Comparison of ENCODE assay signal across 17 cellular contexts in the genomic region with DNA sequence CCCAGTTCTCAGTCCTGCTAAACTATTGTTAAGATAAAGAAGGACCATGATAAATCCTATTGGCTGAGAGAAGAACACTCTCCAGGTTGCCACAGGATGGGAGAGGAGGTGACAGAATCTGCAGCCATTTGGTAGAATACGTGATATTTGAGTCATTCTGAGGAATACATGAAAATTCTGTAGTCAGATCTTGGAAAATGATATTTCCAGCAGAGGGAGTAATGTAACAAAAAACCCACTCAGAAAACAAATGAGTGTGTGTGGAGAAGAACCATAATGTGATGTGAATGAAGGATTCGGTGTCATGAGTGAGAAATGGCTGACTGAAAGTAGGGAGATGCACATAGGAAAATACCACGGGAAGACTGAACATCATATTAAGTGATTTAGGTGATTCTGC.
DNase-seq lines count a peak whose midpoint lies in the region; ATAC-seq and TF ChIP-seq lines count a peak whose summit lies in the region.
"Had no signal": no experiment of that assay in that cellular context is flagged by ENCODE, and none has a peak within 500 bp of the region (broad histone marks: within the 10 kb centered on the region; RNA-seq: fewer than 3 reads in every experiment).

No MANE protein-coding gene starts in this region.

- intact Hi-C loops in Calu3 (cut with micrococcal nuclease; ENCODE audit: unreplicated experiment) = loop anchor here (1.0 kb wide), 1 partner anchor 104 kb away; no protein-coding TSS in a partner anchor
- intact Hi-C loops in CD4-positive, alpha-beta memory T cell (cut with micrococcal nuclease) = no loop called here

- no peaks in the 10 kb centered on the region for H3K36me3 Mint-ChIP-seq in chondrocyte (ENCODE audit: low read depth)
- H3K36me3 Mint-ChIP-seq in Calu3 (ENCODE audit: insufficient read depth, unreplicated experiment) = no peaks in the 10 kb centered on the region
- H3K36me3 Mint-ChIP-seq in CD4-positive, alpha-beta memory T cell = no peaks in the 10 kb centered on the region
- H3K36me3 Mint-ChIP-seq: activated CD8-positive, alpha-beta memory T cell treated with anti-CD3 and anti-CD28 coated beads, Interleukin-2, amount 10 ng/mL, durations not matched to agents 7 days and 5 days; natural killer cell had no signal

- H3K27me3 Mint-ChIP-seq in chondrocyte (ENCODE audit: low read depth) (peaks cover 14% of the 10 kb centered on the region), Calu3 (ENCODE audit: unreplicated experiment) (peaks cover 86% of the 10 kb centered on the region)
- H3K27me3 Mint-ChIP-seq in CD4-positive, alpha-beta memory T cell = peaks cover 15 to 35% of the 10 kb centered on the region in 2 donors

- TF ChIP-seq CTCF in chondrocyte (IDR thresholded peaks at IDR 0.05) (peak; percentile 77), osteoblast (IDR thresholded peaks at IDR 0.05; ENCODE audit: extremely low read depth, low read depth, low read length) (peak; percentile 42), Calu3 (IDR thresholded peaks at IDR 0.05; ENCODE audit: unreplicated experiment) (no peak)

- H3K4me3 ChIP-seq in osteoblast (ENCODE audit: insufficient read depth, low read length) = no peak overlapping the region
- no peak overlapping the region for H3K4me3 ChIP-seq in CD4-positive, alpha-beta memory T cell (ENCODE audit: low read length in 2 of 2)

- no peak overlapping the region for H3K4me2 ChIP-seq in osteoblast (ENCODE audit: insufficient read depth, low read length)

- H3K36me3 ChIP-seq in osteoblast (ENCODE audit: insufficient read depth, low read length) = no peaks in the 10 kb centered on the region
- no peaks in the 10 kb centered on the region for H3K36me3 ChIP-seq in CD4-positive, alpha-beta memory T cell (ENCODE audit: insufficient read depth, low read length)

- no peak overlapping the region for H3K27ac Mint-ChIP-seq in chondrocyte (ENCODE audit: unreplicated experiment)
- no peak overlapping the region for H3K27ac Mint-ChIP-seq in Calu3 (ENCODE audit: unreplicated experiment)
- H3K27ac Mint-ChIP-seq in CD4-positive, alpha-beta memory T cell = no peak overlapping the region
- H3K27ac Mint-ChIP-seq: activated CD8-positive, alpha-beta memory T cell treated with anti-CD3 and anti-CD28 coated beads, Interleukin-2, amount 10 ng/mL, durations not matched to agents 7 days and 5 days; natural killer cell had no signal

- H3K4me3 Mint-ChIP-seq in chondrocyte (ENCODE audit: unreplicated experiment) (no peak overlapping the region), Calu3 (ENCODE audit: low read depth, unreplicated experiment) (no peak overlapping the region)
- H3K4me3 Mint-ChIP-seq in CD4-positive, alpha-beta memory T cell = no peak overlapping the region
- H3K4me3 Mint-ChIP-seq: activated CD8-positive, alpha-beta memory T cell treated with anti-CD3 and anti-CD28 coated beads, Interleukin-2, amount 10 ng/mL, durations not matched to agents 7 days and 5 days; natural killer cell had no signal

- H4K20me1 ChIP-seq in osteoblast (ENCODE audit: insufficient read depth, low read length) = no peaks in the 10 kb centered on the region

- H2AFZ ChIP-seq in osteoblast (ENCODE audit: low read length) = no peak overlapping the region

- POLR2A ChIA-PET in CD4-positive, alpha-beta memory T cell (lab: Charles Lee; ENCODE audit: partially characterized antibody) = no interaction called here

- H3K4me1 Mint-ChIP-seq in chondrocyte (ENCODE audit: low read depth) (peaks cover 6% of the 10 kb centered on the region), Calu3 (ENCODE audit: low read depth, unreplicated experiment) (no peaks in the 10 kb centered on the region)
- no peaks in the 10 kb centered on the region for H3K4me1 Mint-ChIP-seq in CD4-positive, alpha-beta memory T cell
- H3K4me1 Mint-ChIP-seq: activated CD8-positive, alpha-beta memory T cell treated with anti-CD3 and anti-CD28 coated beads, Interleukin-2, amount 10 ng/mL, durations not matched to agents 7 days and 5 days; natural killer cell had no signal

- no TSS peak for BruUV-seq in Calu3 (replicated peaks; lab: Mats Ljungman, UMichigan)

- H3K27me3 ChIP-seq in osteoblast (ENCODE audit: insufficient read depth, low read length) = peaks cover 37% of the 10 kb centered on the region
- H3K27me3 ChIP-seq in CD4-positive, alpha-beta memory T cell (ENCODE audit: insufficient read depth, low read length) = no peaks in the 10 kb centered on the region

- no peaks in the 10 kb centered on the region for H3K79me2 ChIP-seq in osteoblast (ENCODE audit: insufficient read depth, low read length)

- ATAC-seq in HG02938 (IDR thresholded peaks at IDR 0.05; ENCODE audit: unreplicated experiment) = no peak
- ATAC-seq: activated CD8-positive, alpha-beta memory T cell treated with anti-CD3 and anti-CD28 coated beads, Interleukin-2, amount 10 ng/mL, durations not matched to agents 7 days and 5 days; left lobe of liver; natural killer cell had no signal

- H3K9me3 Mint-ChIP-seq in chondrocyte (ENCODE audit: low read depth) = no peaks in the 10 kb centered on the region
- no peaks in the 10 kb centered on the region for H3K9me3 Mint-ChIP-seq in Calu3 (ENCODE audit: low read depth, unreplicated experiment)
- peaks cover 0 to 3% (median 0%) of the 10 kb centered on the region in 8 donors for H3K9me3 Mint-ChIP-seq in CD4-positive, alpha-beta memory T cell
- H3K9me3 Mint-ChIP-seq: natural killer cell had no signal

- DNase-seq in EH (ENCODE audit: low read depth) (peak; percentile 37), NAMALWA (ENCODE audit: low spot score) (peak; percentile 6), chondrocyte (ENCODE audit: low spot score) (no peak), osteoblast (ENCODE audit: insufficient read length, low spot score, missing footprints) (peak; percentile 78), Calu3 (no peak), DMS153 (lab: John Stamatoyannopoulos, UW) (no peak)
- no peak for DNase-seq in CD4-positive, alpha-beta memory T cell
- DNase-seq: activated CD4-positive, CD25-positive, alpha-beta regulatory T cell; activated CD8-positive, alpha-beta memory T cell treated with anti-CD3 and anti-CD28 coated beads, Interleukin-2, amount 10 ng/mL, durations not matched to agents 7 days and 5 days; activated naive CD4-positive, alpha-beta T cell treated with anti-CD3 and anti-CD28 coated beads, Interleukin-2, amount 50 U/mL, for 16 hours; central memory CD4-positive, alpha-beta T cell; natural killer cell; NCI-H1092 treated with DMSO at 0.1 percent for 48 hours; retina; stimulated activated naive CD4-positive, alpha-beta T cell had no signal

- CTCF ChIA-PET in Calu3 (lab: Charles Lee) = no interaction called here
- CTCF ChIA-PET in CD4-positive, alpha-beta memory T cell (lab: Charles Lee; ENCODE audit: partially characterized antibody) = no interaction called here

- no peak overlapping the region for H3K27ac ChIP-seq in osteoblast (ENCODE audit: low read depth, low read length)
- H3K27ac ChIP-seq in CD4-positive, alpha-beta memory T cell (ENCODE audit: low read depth, low read length) = no peak overlapping the region

- H3K4me1 ChIP-seq in osteoblast (ENCODE audit: insufficient read depth, low read length) = no peaks in the 10 kb centered on the region
- H3K4me1 ChIP-seq in CD4-positive, alpha-beta memory T cell (ENCODE audit: insufficient read depth, low read length) = no peaks in the 10 kb centered on the region

- H3K9me3 ChIP-seq in osteoblast (ENCODE audit: low read depth, low read length) = no peaks in the 10 kb centered on the region
- no peaks in the 10 kb centered on the region for H3K9me3 ChIP-seq in CD4-positive, alpha-beta memory T cell (ENCODE audit: control insufficient read depth in 1 of 2, low read length in 2 of 2)

Comparison
In these comparisons a context has a peak if more than half of its experiments do, and no peak if none do; other contexts are left out.
1. DNase-seq: peak in EH (single experiment), NAMALWA (single experiment) and osteoblast (single experiment); none in chondrocyte (single experiment), Calu3 (single experiment), CD4-positive, alpha-beta memory T cell (0 of 5) and DMS153 (single experiment).